26 cellular contexts compared by ENCODE assay signal in genomic region chr9:3205421-3206095, GRCh38.
DNase-seq lines count a peak whose midpoint lies in the region; ATAC-seq and TF ChIP-seq lines count a peak whose summit lies in the region.
"Had no signal": no experiment of that assay in that cellular context is flagged by ENCODE, and none has a peak within 500 bp of the region (broad histone marks: within the 10 kb centered on the region; RNA-seq: fewer than 3 reads in every experiment).

No MANE protein-coding gene starts in this region.

- no peaks in the 10 kb centered on the region; the same call in 1 of the 2 replicates for H3K4me1 ChIP-seq in H9 (ENCODE audit: insufficient read depth, low read length)
- H3K4me1 ChIP-seq: colonic mucosa, heart right ventricle, left ventricle myocardium inferior, psoas muscle had no signal

- no peak overlapping the region for H3K23ac ChIP-seq in H9 (ENCODE audit: insufficient read length, low read depth, low read length)

- no peak overlapping the region for H3K27ac ChIP-seq in H9 (ENCODE audit: insufficient read length, low read depth, low read length)
- H3K27ac ChIP-seq: colonic mucosa, heart right ventricle, left ventricle myocardium inferior, psoas muscle had no signal

- H2AK5ac ChIP-seq in H9 (ENCODE audit: insufficient read length, low read length), result no peak overlapping the region

- H3K27me3 ChIP-seq in H9 (ENCODE audit: insufficient read depth, low read length), result no peaks in the 10 kb centered on the region
- H3K27me3 ChIP-seq: colonic mucosa, heart right ventricle had no signal

- H4K8ac ChIP-seq in H9 (replicated peaks; ENCODE audit: insufficient read length, low read depth, low read length), result no peak overlapping the region

- no peak overlapping the region for H4K5ac ChIP-seq in H9 (ENCODE audit: insufficient read length, low read depth, low read length)

- H3K18ac ChIP-seq in H9 (ENCODE audit: insufficient read length, low read depth, low read length), result no peak overlapping the region

- H3K4me1 Mint-ChIP-seq in HFFc6 (ENCODE audit: low read depth), result peaks cover 15% of the 10 kb centered on the region
- H3K4me1 Mint-ChIP-seq in stimulated activated effector memory CD8-positive, alpha-beta T cell treated with anti-CD3 and anti-CD28 coated beads, Interleukin-12 subunit alpha, Interleukin-12 subunit beta, amount 100 ng/mL, for 72 hours, result no peaks in the 10 kb centered on the region
- H3K4me1 Mint-ChIP-seq in H9, result peaks cover 3 to 8% of the 10 kb centered on the region in 2 experiments
- H3K4me1 Mint-ChIP-seq: activated naive CD8-positive, alpha-beta T cell treated with anti-CD3 and anti-CD28 coated beads, Interleukin-2, amount 50 U/mL, for 24 hours; neural crest cell; stimulated activated naive CD8-positive, alpha-beta T cell treated with anti-CD3 and anti-CD28 coated beads, Interleukin-15, amount 100 ng/mL, for 72 hours had no signal

- peaks cover 5% of the 10 kb centered on the region for H3K27me3 Mint-ChIP-seq in HFFc6 (ENCODE audit: insufficient read depth)
- H3K27me3 Mint-ChIP-seq in H9 (ENCODE audit: low read depth), result no peaks in the 10 kb centered on the region
- H3K27me3 Mint-ChIP-seq: brain had no signal

- TF ChIP-seq CTCF in HFFc6 (IDR thresholded peaks at IDR 0.05), result no peak
- TF ChIP-seq CTCF in fibroblast of villous mesenchyme (IDR thresholded peaks at IDR 0.05; ENCODE audit: insufficient read depth, low read depth, low read length), result no peak
- TF ChIP-seq CTCF in H9 (conservative IDR thresholded peaks at IDR 0.05), result no peak

- H3K23me2 ChIP-seq in H9 (ENCODE audit: insufficient read length, low read depth, low read length, poor library complexity, severe bottlenecking), result no peaks in the 10 kb centered on the region

- H2AFZ ChIP-seq in H9 (ENCODE audit: low read length), result no peak overlapping the region

- peak; percentile 21 for ATAC-seq in stimulated activated effector memory CD8-positive, alpha-beta T cell treated with anti-CD3 and anti-CD28 coated beads, Interleukin-12 subunit alpha, Interleukin-12 subunit beta, amount 100 ng/mL, for 72 hours
- ATAC-seq in HG03521 (IDR thresholded peaks at IDR 0.05; ENCODE audit: unreplicated experiment), result no peak
- ATAC-seq: activated naive CD8-positive, alpha-beta T cell treated with anti-CD3 and anti-CD28 coated beads, Interleukin-2, amount 50 U/mL, for 24 hours; CD8-positive, alpha-beta T cell; HCT116; heart right ventricle; psoas muscle; stimulated activated naive CD8-positive, alpha-beta T cell treated with anti-CD3 and anti-CD28 coated beads, Interleukin-15, amount 100 ng/mL, for 72 hours had no signal

- no peak overlapping the region for H3K4me2 ChIP-seq in H9 (ENCODE audit: insufficient read depth, insufficient read length, low read length)

- WGBS in H9 (ENCODE audit: extremely low coverage, insufficient read length, low lambda C conversion rate), result no CpG with 5 or more reads among the region's 1 CpG

- H3K4ac ChIP-seq in H9 (ENCODE audit: low read depth, low read length), result no peak overlapping the region

- DNase-seq in HFFc6 (peak; percentile 18), NCI-H524 (lab: John Stamatoyannopoulos, UW) (peak; percentile 51 to 70), fibroblast of villous mesenchyme (ENCODE audit: low read depth) (peak; percentile 2), H9 (no peak), NCI-H2196 treated with DMSO at 0.1 percent for 48 hours (lab: John Stamatoyannopoulos, UW; ENCODE audit: unreplicated experiment) (no peak)
- no peak for DNase-seq in stimulated activated effector memory CD8-positive, alpha-beta T cell treated with anti-CD3 and anti-CD28 coated beads, Interleukin-12 subunit alpha, Interleukin-12 subunit beta, amount 100 ng/mL, for 72 hours (ENCODE audit: low spot score in 2 of 2)
- DNase-seq: activated CD8-positive, alpha-beta memory T cell treated with anti-CD3 and anti-CD28 coated beads, Interleukin-2, amount 50 U/mL, for 4 hours; activated effector memory CD4-positive, alpha-beta T cell treated with Interleukin-2 at 50 U/mL for 16 hours; activated naive CD8-positive, alpha-beta T cell treated with anti-CD3 and anti-CD28 coated beads, Interleukin-2, amount 50 U/mL, for 24 hours; CD8-positive, alpha-beta T cell; colonic mucosa; DMS79 treated with DMSO at 0.1 percent for 48 hours; heart right ventricle; left ventricle myocardium inferior; NCI-H187; NCI-H510A; psoas muscle; SHP77 treated with DMSO at 0.1 percent for 48 hours; stimulated activated CD4-positive, alpha-beta T cell treated with anti-CD3 and anti-CD28 coated beads, Interleukin-4, amount 100 ng/mL, for 24 hours; stimulated activated naive CD8-positive, alpha-beta T cell treated with anti-CD3 and anti-CD28 coated beads, Interleukin-15, amount 100 ng/mL, for 72 hours had no signal

- no peak overlapping the region for H2BK120ac ChIP-seq in H9 (ENCODE audit: low read depth, low read length, poor library complexity, severe bottlenecking)

- H3K79me1 ChIP-seq in H9 (ENCODE audit: insufficient read depth, low read depth, low read length, poor library complexity, severe bottlenecking), result no peaks in the 10 kb centered on the region

- H3K4me3 ChIP-seq in fibroblast of villous mesenchyme (ENCODE audit: low read depth, low read length), result no peak overlapping the region
- H3K4me3 ChIP-seq: colonic mucosa, heart right ventricle, left ventricle myocardium inferior, psoas muscle had no signal

- H3K9me3 ChIP-seq in H9 (ENCODE audit: control insufficient read depth, low read depth, low read length), result no peaks in the 10 kb centered on the region
- H3K9me3 ChIP-seq: colonic mucosa, psoas muscle had no signal

- H3K9ac ChIP-seq in H9 (ENCODE audit: extremely low read depth, insufficient read length, low read length), result no peak overlapping the region

- no peaks in the 10 kb centered on the region for H3K36me3 Mint-ChIP-seq in HFFc6 (ENCODE audit: low read depth)
- no peaks in the 10 kb centered on the region for H3K36me3 Mint-ChIP-seq in stimulated activated effector memory CD8-positive, alpha-beta T cell treated with anti-CD3 and anti-CD28 coated beads, Interleukin-12 subunit alpha, Interleukin-12 subunit beta, amount 100 ng/mL, for 72 hours
- H3K36me3 Mint-ChIP-seq in H9 (ENCODE audit: insufficient read depth in 1 of 3, low read depth in 3 of 3), result no peaks in the 10 kb centered on the region
- H3K36me3 Mint-ChIP-seq: brain; CD8-positive, alpha-beta T cell; type B pancreatic cell had no signal

- H4K20me1 ChIP-seq in H9 (ENCODE audit: control insufficient read depth, insufficient read depth, insufficient read length), result no peaks in the 10 kb centered on the region

- H2BK12ac ChIP-seq in H9 (ENCODE audit: insufficient read length, low read depth, low read length), result no peak overlapping the region

- no peak overlapping the region for H4K91ac ChIP-seq in H9 (ENCODE audit: insufficient read length, low read depth, low read length)

- no peaks in the 10 kb centered on the region for H3K9me3 Mint-ChIP-seq in HFFc6
- H3K9me3 Mint-ChIP-seq in stimulated activated effector memory CD8-positive, alpha-beta T cell treated with anti-CD3 and anti-CD28 coated beads, Interleukin-12 subunit alpha, Interleukin-12 subunit beta, amount 100 ng/mL, for 72 hours, result no peaks in the 10 kb centered on the region
- peaks cover 0 to 6% of the 10 kb centered on the region in 2 experiments; a peak in 1 of 5 replicates for H3K9me3 Mint-ChIP-seq in H9
- H3K9me3 Mint-ChIP-seq: activated naive CD8-positive, alpha-beta T cell treated with anti-CD3 and anti-CD28 coated beads, Interleukin-2, amount 50 U/mL, for 24 hours; brain; CD8-positive, alpha-beta T cell; neural crest cell; stimulated activated naive CD8-positive, alpha-beta T cell treated with anti-CD3 and anti-CD28 coated beads, Interleukin-15, amount 100 ng/mL, for 72 hours; T-helper 1 cell treated with Interleukin-12 subunit alpha and Interleukin-12 subunit beta and Interleukin-4 antibody, amounts not matched to agents 30 μg/mL and 1 μg/mL, for 36 hours; type B pancreatic cell had no signal

- no peak overlapping the region for H3K14ac ChIP-seq in H9 (ENCODE audit: insufficient read depth, low read length)

- H3K27ac Mint-ChIP-seq in HFFc6 (no peak overlapping the region), H9 (0 out of 7 replicates have a peak overlapping the region, but pooled peaks of 1 of the 3 experiments have one; percentile 60)
- no peak overlapping the region for H3K27ac Mint-ChIP-seq in stimulated activated effector memory CD8-positive, alpha-beta T cell treated with anti-CD3 and anti-CD28 coated beads, Interleukin-12 subunit alpha, Interleukin-12 subunit beta, amount 100 ng/mL, for 72 hours
- H3K27ac Mint-ChIP-seq: activated naive CD8-positive, alpha-beta T cell treated with anti-CD3 and anti-CD28 coated beads, Interleukin-2, amount 50 U/mL, for 24 hours; brain; CD8-positive, alpha-beta T cell; stimulated activated naive CD8-positive, alpha-beta T cell treated with anti-CD3 and anti-CD28 coated beads, Interleukin-15, amount 100 ng/mL, for 72 hours; T-helper 1 cell treated with Interleukin-12 subunit alpha and Interleukin-12 subunit beta and Interleukin-4 antibody, amounts not matched to agents 30 μg/mL and 1 μg/mL, for 36 hours; type B pancreatic cell had no signal

- H3K4me3 Mint-ChIP-seq in HFFc6, result no peak overlapping the region
- H3K4me3 Mint-ChIP-seq in stimulated activated effector memory CD8-positive, alpha-beta T cell treated with anti-CD3 and anti-CD28 coated beads, Interleukin-12 subunit alpha, Interleukin-12 subunit beta, amount 100 ng/mL, for 72 hours, result no peak overlapping the region
- H3K4me3 Mint-ChIP-seq in H9, result no peak overlapping the region
- H3K4me3 Mint-ChIP-seq: activated naive CD8-positive, alpha-beta T cell treated with anti-CD3 and anti-CD28 coated beads, Interleukin-2, amount 50 U/mL, for 24 hours; brain; CD8-positive, alpha-beta T cell; neural crest cell; stimulated activated naive CD8-positive, alpha-beta T cell treated with anti-CD3 and anti-CD28 coated beads, Interleukin-15, amount 100 ng/mL, for 72 hours; T-helper 1 cell treated with Interleukin-12 subunit alpha and Interleukin-12 subunit beta and Interleukin-4 antibody, amounts not matched to agents 30 μg/mL and 1 μg/mL, for 36 hours; type B pancreatic cell had no signal

- H3T11ph ChIP-seq in H9 (ENCODE audit: low read length), result no peak overlapping the region

- H3K79me2 ChIP-seq in H9 (ENCODE audit: insufficient read depth, low read length), result no peaks in the 10 kb centered on the region

- H2BK20ac ChIP-seq in H9 (ENCODE audit: low read depth, low read length, poor library complexity, severe bottlenecking), result no peak overlapping the region

- no peak overlapping the region for H2BK5ac ChIP-seq in H9 (ENCODE audit: insufficient read length, low read length)

- H3K56ac ChIP-seq in H9 (ENCODE audit: insufficient read length, low read depth, low read length), result no peak overlapping the region

- H2BK15ac ChIP-seq in H9 (ENCODE audit: low read depth, low read length), result no peak overlapping the region

Comparison
In these comparisons a context has a peak if more than half of its experiments do, and no peak if none do; other contexts are left out.
1. DNase-seq: peak in HFFc6 (single experiment), NCI-H524 (2 of 2) and fibroblast of villous mesenchyme (single experiment); none in stimulated activated effector memory CD8-positive, alpha-beta T cell treated with anti-CD3 and anti-CD28 coated beads, Interleukin-12 subunit alpha, Interleukin-12 subunit beta, amount 100 ng/mL, for 72 hours (0 of 2), H9 (single experiment) and NCI-H2196 treated with DMSO at 0.1 percent for 48 hours (single experiment).